ENCODE assay signal across 1 cellular context in genomic region chr3:183699238-183699947, GRCh38.
TF ChIP-seq lines count a peak whose summit lies in the region.

No MANE protein-coding gene starts in this region.

TF ChIP-seq in HEK293, 187 proteins besides CTCF, POLR2A, EP300 and RAD21 (continued from another document):
- TF ChIP-seq KLF1 (tag by site-specific recombination; IDR thresholded peaks at IDR 0.05): peak; percentile 66
- TF ChIP-seq IKZF3 (tag by site-specific recombination; IDR thresholded peaks at IDR 0.05): 0 out of 2 replicates have a peak, but pooled peaks have one; percentile 7
- no peak for TF ChIP-seq HOXD13 (CRISPR knock-in tag; IDR thresholded peaks at IDR 0.05; ENCODE audit: borderline replicate concordance)
- peak; percentile 80 for TF ChIP-seq ZNF335 (tag by site-specific recombination; conservative IDR thresholded peaks at IDR 0.05)
- TF ChIP-seq, protein P1, sequence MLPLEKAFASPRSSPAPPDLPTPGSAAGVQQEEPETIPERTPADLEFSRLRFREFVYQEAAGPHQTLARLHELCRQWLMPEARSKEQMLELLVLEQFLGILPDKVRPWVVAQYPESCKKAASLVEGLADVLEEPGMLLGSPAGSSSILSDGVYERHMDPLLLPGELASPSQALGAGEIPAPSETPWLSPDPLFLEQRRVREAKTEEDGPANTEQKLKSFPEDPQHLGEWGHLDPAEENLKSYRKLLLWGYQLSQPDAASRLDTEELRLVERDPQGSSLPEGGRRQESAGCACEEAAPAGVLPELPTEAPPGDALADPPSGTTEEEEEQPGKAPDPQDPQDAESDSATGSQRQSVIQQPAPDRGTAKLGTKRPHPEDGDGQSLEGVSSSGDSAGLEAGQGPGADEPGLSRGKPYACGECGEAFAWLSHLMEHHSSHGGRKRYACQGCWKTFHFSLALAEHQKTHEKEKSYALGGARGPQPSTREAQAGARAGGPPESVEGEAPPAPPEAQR (tag by site-specific recombination; IDR thresholded peaks at IDR 0.05): no peak
- TF ChIP-seq, protein P2, sequence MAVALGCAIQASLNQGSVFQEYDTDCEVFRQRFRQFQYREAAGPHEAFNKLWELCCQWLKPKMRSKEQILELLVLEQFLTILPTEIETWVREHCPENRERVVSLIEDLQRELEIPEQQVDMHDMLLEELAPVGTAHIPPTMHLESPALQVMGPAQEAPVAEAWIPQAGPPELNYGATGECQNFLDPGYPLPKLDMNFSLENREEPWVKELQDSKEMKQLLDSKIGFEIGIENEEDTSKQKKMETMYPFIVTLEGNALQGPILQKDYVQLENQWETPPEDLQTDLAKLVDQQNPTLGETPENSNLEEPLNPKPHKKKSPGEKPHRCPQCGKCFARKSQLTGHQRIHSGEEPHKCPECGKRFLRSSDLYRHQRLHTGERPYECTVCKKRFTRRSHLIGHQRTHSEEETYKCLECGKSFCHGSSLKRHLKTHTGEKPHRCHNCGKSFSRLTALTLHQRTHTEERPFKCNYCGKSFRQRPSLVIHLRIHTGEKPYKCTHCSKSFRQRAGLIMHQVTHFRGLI (tag by site-specific recombination; IDR thresholded peaks at IDR 0.05): peak; percentile 25; the same call in 1 of the 2 replicates
- no peak for TF ChIP-seq ZNF48 (tag by site-specific recombination; IDR thresholded peaks at IDR 0.05)
